9 cellular contexts compared by ENCODE assay signal in genomic region chr1:37596182-37596667, GRCh38. TPM values are rescaled to one million over a fixed set of nuclear protein-coding genes. Genes with fewer than 3 reads are reported as not detected.
DNase-seq lines count a peak whose midpoint lies in the region; TF ChIP-seq lines count a peak whose summit lies in the region.
"Had no signal": no experiment of that assay in that cellular context is flagged by ENCODE, and none has a peak within 500 bp of the region (broad histone marks: within the 10 kb centered on the region; RNA-seq: fewer than 3 reads in every experiment).

No MANE protein-coding gene starts in this region.

- TF ChIP-seq CTCF in GM12875 (IDR thresholded peaks at IDR 0.05; ENCODE audit: borderline replicate concordance, insufficient read depth, low read depth, low read length) (no peak), fibroblast of mammary gland (conservative IDR thresholded peaks at IDR 0.05; ENCODE audit: control insufficient read depth, insufficient read depth, low read depth, low read length) (no peak), progenitor cell of endocrine pancreas (IDR thresholded peaks at IDR 0.05; ENCODE audit: unreplicated experiment) (no peak)

- peaks cover 3% of the 10 kb centered on the region for H3K36me3 Mint-ChIP-seq in progenitor cell of endocrine pancreas (ENCODE audit: insufficient read depth)

- H3K9me3 Mint-ChIP-seq in progenitor cell of endocrine pancreas (ENCODE audit: low read depth) = no peaks in the 10 kb centered on the region

- H3K4me3 Mint-ChIP-seq in progenitor cell of endocrine pancreas (ENCODE audit: low read depth) = peak overlapping the region; percentile 99

- H3K4me1 ChIP-seq in SJCRH30 = peaks cover 3% of the 10 kb centered on the region; the same call in 1 of the 2 replicates

- peaks cover 5% of the 10 kb centered on the region; the same call in 1 of the 2 replicates for H3K27me3 ChIP-seq in SJCRH30

- peaks cover 17% of the 10 kb centered on the region for H3K4me1 Mint-ChIP-seq in progenitor cell of endocrine pancreas (ENCODE audit: low read depth)

- no peak overlapping the region for H3K27ac ChIP-seq in SJCRH30

- peaks cover 29% of the 10 kb centered on the region for H3K36me3 ChIP-seq in SJCRH30

- H3K4me3 ChIP-seq in GM12875 (ENCODE audit: low read depth, low read length) (peak overlapping the region; percentile 76), SJCRH30 (peak overlapping the region; percentile 89), fibroblast of mammary gland (ENCODE audit: control insufficient read depth, low read depth, low read length) (peak overlapping the region; percentile 99)

- H3K27ac Mint-ChIP-seq in progenitor cell of endocrine pancreas = peak overlapping the region; percentile 99

- DNase-seq in SJCRH30 (no peak), fibroblast of mammary gland (ENCODE audit: low read depth) (no peak), progenitor cell of endocrine pancreas (ENCODE audit: low spot score, unreplicated experiment) (no peak), RPMI8226 (no peak), NCI-H2081 treated with DMSO at 0.1 percent for 48 hours (lab: John Stamatoyannopoulos, UW) (no peak), DMS53 (lab: John Stamatoyannopoulos, UW) (no peak)
- no peak for DNase-seq in central memory CD4-positive, alpha-beta T cell

- peaks cover 17% of the 10 kb centered on the region for H3K27me3 Mint-ChIP-seq in progenitor cell of endocrine pancreas

- H3K9me3 ChIP-seq in SJCRH30 (replicated peaks) = no peaks in the 10 kb centered on the region

RNA-seq across cellular contexts. Expression of gene GNL2, which starts 0.5 kb away (rescaled TPM):
- total RNA-seq in SJCRH30 (2014; rRNA removed; shearing (Covaris generic)) = 115 and 119 TPM in 2 replicates
- total RNA-seq in progenitor cell of endocrine pancreas = 50.0 and 55.0 TPM in 2 replicates

RNA-seq across cellular contexts. Expression of gene RSPO1, which starts 38.5 kb away (rescaled TPM):
- total RNA-seq in SJCRH30 (2014; rRNA removed; shearing (Covaris generic)) = not detected in 2 replicates
- not detected in 2 replicates for total RNA-seq in progenitor cell of endocrine pancreas
- total RNA-seq: glomerular endothelial cell had no signal

RNA-seq across cellular contexts. Expression of gene DNALI1, which starts 39.5 kb away (rescaled TPM):
- total RNA-seq in SJCRH30 (2014; rRNA removed; shearing (Covaris generic)) = 10.0 and 10.1 TPM in 2 replicates
- 72.1 and 75.4 TPM in 2 replicates for total RNA-seq in progenitor cell of endocrine pancreas

RNA-seq across cellular contexts. Expression of gene SNIP1, which starts 42.1 kb away (rescaled TPM):
- 13.0 and 17.0 TPM in 2 replicates for total RNA-seq in SJCRH30 (2014; rRNA removed; shearing (Covaris generic))
- total RNA-seq in progenitor cell of endocrine pancreas = 17.1 and 18.2 TPM in 2 replicates
